Comparison of ENCODE assay signal across 9 cellular contexts in the genomic region with DNA sequence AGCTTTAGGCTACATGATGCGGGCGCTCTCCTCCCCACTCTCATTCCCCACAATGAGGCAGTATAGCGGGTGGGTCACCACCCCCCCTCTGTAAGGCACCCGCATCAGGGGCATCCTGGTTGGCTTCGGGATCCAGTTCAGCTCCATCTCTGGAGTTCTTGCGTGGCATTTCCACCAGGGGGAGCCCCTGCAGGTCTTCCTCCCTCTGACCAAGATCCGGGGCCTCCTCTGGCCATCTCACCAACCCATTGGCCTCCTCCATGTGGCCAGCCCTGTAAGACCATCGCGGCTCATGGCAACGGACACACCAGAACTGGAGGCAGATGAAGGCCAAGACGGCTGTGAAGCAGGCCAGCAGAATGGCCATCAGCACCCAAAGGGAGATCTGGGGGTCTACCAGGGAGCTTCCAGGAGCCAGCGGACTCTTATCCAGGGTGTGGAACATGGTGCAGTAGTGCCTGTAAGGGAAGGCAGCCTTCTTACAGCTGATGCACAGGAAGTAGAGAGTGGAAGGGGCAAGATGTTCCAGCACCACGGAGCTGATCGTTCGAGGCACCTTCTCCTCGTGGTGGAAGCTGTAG.
DNase-seq lines count a peak whose midpoint lies in the region; ATAC-seq and TF ChIP-seq lines count a peak whose summit lies in the region.
"Had no signal": no experiment of that assay in that cellular context is flagged by ENCODE, and none has a peak within 500 bp of the region (broad histone marks: within the 10 kb centered on the region; RNA-seq: fewer than 3 reads in every experiment).

No MANE protein-coding gene starts in this region.

- 83 to 91% (median 88%) methylated on average over 16 of the region's 16 CpGs for WGBS in heart left ventricle, 4 donors

- no peak overlapping the region for H3K4me3 Mint-ChIP-seq in activated CD8-positive, alpha-beta memory T cell treated with anti-CD3 and anti-CD28 coated beads, Interleukin-2, amount 10 ng/mL, durations not matched to agents 7 days and 5 days

- intact Hi-C loops in heart left ventricle (cut with DNase I), result loop anchor here in 2 of 10 donors (10.0 kb wide), 1 partner anchor 372 kb away; no protein-coding TSS in a partner anchor

- peaks cover 0 to 5% (median 0%) of the 10 kb centered on the region in 12 donors for H3K9me3 ChIP-seq in heart left ventricle

- no peak overlapping the region for H3K4me3 ChIP-seq in heart left ventricle
- H3K4me3 ChIP-seq: SK-N-MC had no signal

- ATAC-seq in activated CD8-positive, alpha-beta memory T cell treated with anti-CD3 and anti-CD28 coated beads, Interleukin-2, amount 10 ng/mL, durations not matched to agents 7 days and 5 days, result peak; percentile 34
- ATAC-seq in heart left ventricle (peak in 3 of 4 donors; percentile 5 to 35 (median 22)), GM21381 (IDR thresholded peaks at IDR 0.05; ENCODE audit: unreplicated experiment) (no peak), HG02588 (IDR thresholded peaks at IDR 0.05; ENCODE audit: unreplicated experiment) (no peak)

- DNase-seq in EH (ENCODE audit: low read depth) (peak; percentile 43), HuH-7 (ENCODE audit: low spot score) (peak; percentile 59), heart left ventricle (peak in 1 of 5 donors; percentile 41), SKM-1 (lab: John Stamatoyannopoulos, UW; ENCODE audit: unreplicated experiment) (no peak)
- peak; percentile 52 for DNase-seq in activated CD8-positive, alpha-beta memory T cell treated with anti-CD3 and anti-CD28 coated beads, Interleukin-2, amount 10 ng/mL, durations not matched to agents 7 days and 5 days
- peak; percentile 17 for DNase-seq in stimulated activated CD8-positive, alpha-beta memory T cell treated with anti-CD3 and anti-CD28 coated beads, Interleukin-7, amount 100 ng/mL, for 24 hours (ENCODE audit: low read depth)

- H3K27ac Mint-ChIP-seq in activated CD8-positive, alpha-beta memory T cell treated with anti-CD3 and anti-CD28 coated beads, Interleukin-2, amount 10 ng/mL, durations not matched to agents 7 days and 5 days, result no peak overlapping the region

- CTCF ChIA-PET in activated CD8-positive, alpha-beta memory T cell treated with anti-CD3 and anti-CD28 coated beads, Interleukin-2, amount 10 ng/mL, durations not matched to agents 7 days and 5 days (lab: Charles Lee), result interaction anchor here (0.6 to 5.3 kb wide), 19 partner anchors 9 to 401 kb away, joined by 3 to 33 read pairs (median 5); a partner anchor contains a TSS

- peaks cover 86% of the 10 kb centered on the region for H3K36me3 Mint-ChIP-seq in activated CD8-positive, alpha-beta memory T cell treated with anti-CD3 and anti-CD28 coated beads, Interleukin-2, amount 10 ng/mL, durations not matched to agents 7 days and 5 days

- peaks cover 52% of the 10 kb centered on the region for H3K4me1 Mint-ChIP-seq in activated CD8-positive, alpha-beta memory T cell treated with anti-CD3 and anti-CD28 coated beads, Interleukin-2, amount 10 ng/mL, durations not matched to agents 7 days and 5 days

- peaks cover 0 to 42% (median 0%) of the 10 kb centered on the region in 9 donors for H3K36me3 ChIP-seq in heart left ventricle

- no peaks in the 10 kb centered on the region for H3K27me3 Mint-ChIP-seq in activated CD8-positive, alpha-beta memory T cell treated with anti-CD3 and anti-CD28 coated beads, Interleukin-2, amount 10 ng/mL, durations not matched to agents 7 days and 5 days

- H3K9me3 Mint-ChIP-seq in activated CD8-positive, alpha-beta memory T cell treated with anti-CD3 and anti-CD28 coated beads, Interleukin-2, amount 10 ng/mL, durations not matched to agents 7 days and 5 days (ENCODE audit: low read depth), result no peaks in the 10 kb centered on the region

- peak in 10 of 12 donors; percentile 21 to 51 (median 40) for TF ChIP-seq CTCF in heart left ventricle (IDR thresholded peaks at IDR 0.05)

- no peaks in the 10 kb centered on the region for H3K27me3 ChIP-seq in heart left ventricle

- peaks cover 0 to 10% (median 0%) of the 10 kb centered on the region in 12 donors for H3K4me1 ChIP-seq in heart left ventricle

- no peak for TF ChIP-seq POLR2A in heart left ventricle (IDR thresholded peaks at IDR 0.05)

- H3K27ac ChIP-seq in heart left ventricle, result no peak overlapping the region
- H3K27ac ChIP-seq: SK-N-MC had no signal

Comparison
In these comparisons a context has a peak if more than half of its experiments do, and no peak if none do; other contexts are left out.
1. ATAC-seq: peak in activated CD8-positive, alpha-beta memory T cell treated with anti-CD3 and anti-CD28 coated beads, Interleukin-2, amount 10 ng/mL, durations not matched to agents 7 days and 5 days (single experiment) and heart left ventricle (3 of 4); none in GM21381 (single experiment) and HG02588 (single experiment).